In the genomic region with DNA sequence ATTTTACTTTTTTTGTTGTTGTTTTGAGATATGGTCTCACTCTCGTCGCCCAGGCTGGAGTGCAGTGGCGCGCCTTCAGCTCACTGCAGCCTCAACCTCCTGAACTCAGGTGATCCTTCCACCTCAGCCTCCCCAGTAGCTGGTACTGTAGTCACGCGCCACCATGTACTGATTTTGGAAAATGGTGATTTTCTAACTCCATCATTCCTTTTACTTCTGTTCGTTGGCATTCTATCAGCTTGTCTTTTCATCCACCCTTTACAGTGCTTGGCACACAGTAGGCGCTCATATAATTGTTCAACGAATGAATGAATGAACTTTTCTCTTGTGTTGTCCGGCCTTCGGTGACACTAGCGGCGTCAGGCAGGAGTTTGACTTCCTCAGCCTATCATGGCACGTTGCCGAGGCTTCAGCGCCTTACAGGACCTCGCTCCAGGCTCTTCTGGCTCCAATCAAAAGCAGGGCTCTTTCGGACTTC, we compare ENCODE assay signal across 1 cellular context.
A peak's percentile ranks its signal among the peaks of the same experiment; 100 is the strongest.
TF ChIP-seq lines count a peak whose summit lies in the region.

No MANE protein-coding gene starts in this region.

TF ChIP-seq in HepG2, 621 proteins besides CTCF, POLR2A, EP300 and RAD21 (continued from another document):
- TF ChIP-seq, protein P1, sequence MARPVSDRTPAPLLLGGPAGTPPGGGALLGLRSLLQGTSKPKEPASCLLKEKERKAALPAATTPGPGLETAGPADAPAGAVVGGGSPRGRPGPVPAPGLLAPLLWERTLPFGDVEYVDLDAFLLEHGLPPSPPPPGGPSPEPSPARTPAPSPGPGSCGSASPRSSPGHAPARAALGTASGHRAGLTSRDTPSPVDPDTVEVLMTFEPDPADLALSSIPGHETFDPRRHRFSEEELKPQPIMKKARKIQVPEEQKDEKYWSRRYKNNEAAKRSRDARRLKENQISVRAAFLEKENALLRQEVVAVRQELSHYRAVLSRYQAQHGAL (CRISPR knock-in tag; IDR thresholded peaks at IDR 0.05; ENCODE audit: not compliant biosample characterization): peak; percentile 15
- TF ChIP-seq ZNF24 (IDR thresholded peaks at IDR 0.05) (peak; percentile 23; the same call in 1 of the 2 replicates), JUN (CRISPR knock-in tag; IDR thresholded peaks at IDR 0.05) (no peak), ZNF891 (CRISPR knock-in tag; IDR thresholded peaks at IDR 0.05) (no peak), ATF1 (CRISPR knock-in tag; IDR thresholded peaks at IDR 0.05) (0 out of 2 replicates have a peak, but pooled peaks have one; percentile 69), ZFP1 (CRISPR knock-in tag; IDR thresholded peaks at IDR 0.05) (no peak), ZNF121 (CRISPR knock-in tag; IDR thresholded peaks at IDR 0.05) (no peak), ZNF713 (CRISPR knock-in tag; IDR thresholded peaks at IDR 0.05) (no peak), ZNF296 (CRISPR knock-in tag; conservative IDR thresholded peaks at IDR 0.05) (no peak), MXI1 (IDR thresholded peaks at IDR 0.05; ENCODE audit: borderline replicate concordance, low read depth, low read length) (no peak), ZNF3 (CRISPR knock-in tag; IDR thresholded peaks at IDR 0.05) (peak; percentile 90; the same call in 1 of the 2 replicates), ZNF430 (CRISPR knock-in tag; IDR thresholded peaks at IDR 0.05) (no peak), CEBPB (IDR thresholded peaks at IDR 0.05; ENCODE audit: borderline replicate concordance, low read depth, low read length) (no peak), CBFB (CRISPR knock-in tag; IDR thresholded peaks at IDR 0.05) (no peak), ZNF256 (CRISPR knock-in tag; conservative IDR thresholded peaks at IDR 0.05) (no peak), CREB1 (IDR thresholded peaks at IDR 0.05) (no peak), CREB1 (CRISPR knock-in tag; IDR thresholded peaks at IDR 0.05) (peak; percentile 43; the same call in 1 of the 2 replicates), MED1 (CRISPR knock-in tag; IDR thresholded peaks at IDR 0.05) (no peak), EZH2 (conservative IDR thresholded peaks at IDR 0.05; ENCODE audit: low read depth, low read length) (no peak), ZNF615 (CRISPR knock-in tag; IDR thresholded peaks at IDR 0.05; ENCODE audit: borderline replicate concordance) (no peak), TCF7 (IDR thresholded peaks at IDR 0.05; ENCODE audit: low read depth) (no peak), KLF15 (CRISPR knock-in tag; IDR thresholded peaks at IDR 0.05; ENCODE audit: borderline replicate concordance) (no peak), SNRNP70 (IDR thresholded peaks at IDR 0.05; ENCODE audit: low read depth, low read length) (no peak), SIX1 (CRISPR knock-in tag; IDR thresholded peaks at IDR 0.05; ENCODE audit: borderline replicate concordance) (no peak), HNF4A (CRISPR knock-in tag; IDR thresholded peaks at IDR 0.05) (no peak), NR2F6 (IDR thresholded peaks at IDR 0.05) (no peak), NR2F6 (CRISPR knock-in tag; IDR thresholded peaks at IDR 0.05) (no peak), PHB2 (IDR thresholded peaks at IDR 0.05; ENCODE audit: partially characterized antibody) (no peak), ZBTB7B (CRISPR knock-in tag; IDR thresholded peaks at IDR 0.05) (no peak), GZF1 (CRISPR knock-in tag; IDR thresholded peaks at IDR 0.05) (no peak), TOE1 (CRISPR knock-in tag; IDR thresholded peaks at IDR 0.05) (no peak), ZZZ3 (CRISPR knock-in tag; IDR thresholded peaks at IDR 0.05; ENCODE audit: borderline replicate concordance) (no peak)
- TF ChIP-seq, protein P2, sequence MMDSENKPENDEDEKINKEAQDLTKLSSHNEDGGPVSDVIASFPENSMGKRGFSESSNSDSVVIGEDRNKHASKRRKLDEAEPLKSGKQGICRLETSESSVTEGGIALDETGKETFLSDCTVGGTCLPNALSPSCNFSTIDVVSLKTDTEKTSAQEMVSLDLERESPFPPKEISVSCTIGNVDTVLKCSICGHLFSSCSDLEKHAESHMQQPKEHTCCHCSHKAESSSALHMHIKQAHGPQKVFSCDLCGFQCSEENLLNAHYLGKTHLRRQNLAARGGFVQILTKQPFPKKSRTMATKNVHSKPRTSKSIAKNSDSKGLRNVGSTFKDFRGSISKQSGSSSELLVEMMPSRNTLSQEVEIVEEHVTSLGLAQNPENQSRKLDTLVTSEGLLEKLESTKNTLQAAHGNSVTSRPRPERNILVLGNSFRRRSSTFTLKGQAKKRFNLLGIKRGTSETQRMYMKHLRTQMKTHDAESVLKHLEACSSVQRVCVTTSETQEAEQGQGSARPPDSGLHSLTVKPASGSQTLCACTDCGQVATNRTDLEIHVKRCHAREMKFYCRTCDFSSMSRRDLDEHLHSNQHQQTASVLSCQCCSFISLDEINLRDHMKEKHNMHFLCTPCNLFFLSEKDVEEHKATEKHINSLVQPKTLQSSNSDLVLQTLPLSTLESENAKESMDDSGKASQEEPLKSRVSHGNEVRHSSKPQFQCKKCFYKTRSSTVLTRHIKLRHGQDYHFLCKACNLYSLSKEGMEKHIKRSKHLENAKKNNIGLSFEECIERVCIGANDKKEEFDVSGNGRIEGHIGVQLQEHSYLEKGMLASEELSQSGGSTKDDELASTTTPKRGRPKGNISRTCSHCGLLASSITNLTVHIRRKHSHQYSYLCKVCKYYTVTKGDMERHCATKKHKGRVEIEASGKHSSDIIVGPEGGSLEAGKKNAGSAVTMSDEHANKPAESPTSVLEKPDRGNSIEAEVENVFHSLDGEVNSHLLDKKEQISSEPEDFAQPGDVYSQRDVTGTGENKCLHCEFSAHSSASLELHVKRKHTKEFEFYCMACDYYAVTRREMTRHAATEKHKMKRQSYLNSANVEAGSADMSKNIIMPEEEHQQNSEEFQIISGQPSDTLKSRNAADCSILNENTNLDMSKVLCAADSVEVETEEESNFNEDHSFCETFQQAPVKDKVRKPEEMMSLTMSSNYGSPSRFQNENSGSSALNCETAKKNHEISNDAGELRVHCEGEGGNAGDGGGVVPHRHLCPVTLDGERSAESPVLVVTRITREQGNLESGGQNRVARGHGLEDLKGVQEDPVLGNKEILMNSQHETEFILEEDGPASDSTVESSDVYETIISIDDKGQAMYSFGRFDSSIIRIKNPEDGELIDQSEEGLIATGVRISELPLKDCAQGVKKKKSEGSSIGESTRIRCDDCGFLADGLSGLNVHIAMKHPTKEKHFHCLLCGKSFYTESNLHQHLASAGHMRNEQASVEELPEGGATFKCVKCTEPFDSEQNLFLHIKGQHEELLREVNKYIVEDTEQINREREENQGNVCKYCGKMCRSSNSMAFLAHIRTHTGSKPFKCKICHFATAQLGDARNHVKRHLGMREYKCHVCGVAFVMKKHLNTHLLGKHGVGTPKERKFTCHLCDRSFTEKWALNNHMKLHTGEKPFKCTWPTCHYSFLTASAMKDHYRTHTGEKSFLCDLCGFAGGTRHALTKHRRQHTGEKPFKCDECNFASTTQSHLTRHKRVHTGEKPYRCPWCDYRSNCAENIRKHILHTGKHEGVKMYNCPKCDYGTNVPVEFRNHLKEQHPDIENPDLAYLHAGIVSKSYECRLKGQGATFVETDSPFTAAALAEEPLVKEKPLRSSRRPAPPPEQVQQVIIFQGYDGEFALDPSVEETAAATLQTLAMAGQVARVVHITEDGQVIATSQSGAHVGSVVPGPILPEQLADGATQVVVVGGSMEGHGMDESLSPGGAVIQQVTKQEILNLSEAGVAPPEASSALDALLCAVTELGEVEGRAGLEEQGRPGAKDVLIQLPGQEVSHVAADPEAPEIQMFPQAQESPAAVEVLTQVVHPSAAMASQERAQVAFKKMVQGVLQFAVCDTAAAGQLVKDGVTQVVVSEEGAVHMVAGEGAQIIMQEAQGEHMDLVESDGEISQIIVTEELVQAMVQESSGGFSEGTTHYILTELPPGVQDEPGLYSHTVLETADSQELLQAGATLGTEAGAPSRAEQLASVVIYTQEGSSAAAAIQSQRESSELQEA (CRISPR knock-in tag; IDR thresholded peaks at IDR 0.05; ENCODE audit: not compliant biosample characterization): no peak
- TF ChIP-seq, protein P3, sequence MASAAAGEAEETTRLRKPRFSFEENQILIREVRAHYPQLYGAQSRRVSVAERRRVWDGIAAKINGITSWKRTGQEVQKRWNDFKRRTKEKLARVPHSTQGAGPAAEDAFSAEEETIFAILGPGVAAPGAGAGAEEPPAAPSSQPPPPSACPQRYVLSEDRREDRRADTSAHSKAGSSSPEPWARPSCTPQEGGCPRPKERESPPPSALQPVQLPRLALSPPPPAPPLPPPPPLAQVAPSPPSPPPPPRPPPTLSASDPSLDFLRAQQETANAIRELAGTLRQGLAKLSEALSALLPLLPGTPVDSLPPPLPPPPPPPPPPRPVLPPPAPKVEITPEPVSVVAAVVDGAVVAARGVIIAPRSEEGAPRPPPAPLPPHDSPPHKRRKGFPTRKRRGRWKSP (CRISPR knock-in tag; IDR thresholded peaks at IDR 0.05): no peak
- TF ChIP-seq, protein P4, sequence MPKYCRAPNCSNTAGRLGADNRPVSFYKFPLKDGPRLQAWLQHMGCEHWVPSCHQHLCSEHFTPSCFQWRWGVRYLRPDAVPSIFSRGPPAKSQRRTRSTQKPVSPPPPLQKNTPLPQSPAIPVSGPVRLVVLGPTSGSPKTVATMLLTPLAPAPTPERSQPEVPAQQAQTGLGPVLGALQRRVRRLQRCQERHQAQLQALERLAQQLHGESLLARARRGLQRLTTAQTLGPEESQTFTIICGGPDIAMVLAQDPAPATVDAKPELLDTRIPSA (CRISPR knock-in tag; IDR thresholded peaks at IDR 0.05; ENCODE audit: borderline replicate concordance): no peak
- TF ChIP-seq, protein P5, sequence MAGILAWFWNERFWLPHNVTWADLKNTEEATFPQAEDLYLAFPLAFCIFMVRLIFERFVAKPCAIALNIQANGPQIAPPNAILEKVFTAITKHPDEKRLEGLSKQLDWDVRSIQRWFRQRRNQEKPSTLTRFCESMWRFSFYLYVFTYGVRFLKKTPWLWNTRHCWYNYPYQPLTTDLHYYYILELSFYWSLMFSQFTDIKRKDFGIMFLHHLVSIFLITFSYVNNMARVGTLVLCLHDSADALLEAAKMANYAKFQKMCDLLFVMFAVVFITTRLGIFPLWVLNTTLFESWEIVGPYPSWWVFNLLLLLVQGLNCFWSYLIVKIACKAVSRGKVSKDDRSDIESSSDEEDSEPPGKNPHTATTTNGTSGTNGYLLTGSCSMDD (CRISPR knock-in tag; IDR thresholded peaks at IDR 0.05): 0 out of 2 replicates have a peak, but pooled peaks have one; percentile 10
- TF ChIP-seq, protein P6, sequence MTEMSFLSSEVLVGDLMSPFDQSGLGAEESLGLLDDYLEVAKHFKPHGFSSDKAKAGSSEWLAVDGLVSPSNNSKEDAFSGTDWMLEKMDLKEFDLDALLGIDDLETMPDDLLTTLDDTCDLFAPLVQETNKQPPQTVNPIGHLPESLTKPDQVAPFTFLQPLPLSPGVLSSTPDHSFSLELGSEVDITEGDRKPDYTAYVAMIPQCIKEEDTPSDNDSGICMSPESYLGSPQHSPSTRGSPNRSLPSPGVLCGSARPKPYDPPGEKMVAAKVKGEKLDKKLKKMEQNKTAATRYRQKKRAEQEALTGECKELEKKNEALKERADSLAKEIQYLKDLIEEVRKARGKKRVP (CRISPR knock-in tag; IDR thresholded peaks at IDR 0.05): no peak
- TF ChIP-seq, protein P7, sequence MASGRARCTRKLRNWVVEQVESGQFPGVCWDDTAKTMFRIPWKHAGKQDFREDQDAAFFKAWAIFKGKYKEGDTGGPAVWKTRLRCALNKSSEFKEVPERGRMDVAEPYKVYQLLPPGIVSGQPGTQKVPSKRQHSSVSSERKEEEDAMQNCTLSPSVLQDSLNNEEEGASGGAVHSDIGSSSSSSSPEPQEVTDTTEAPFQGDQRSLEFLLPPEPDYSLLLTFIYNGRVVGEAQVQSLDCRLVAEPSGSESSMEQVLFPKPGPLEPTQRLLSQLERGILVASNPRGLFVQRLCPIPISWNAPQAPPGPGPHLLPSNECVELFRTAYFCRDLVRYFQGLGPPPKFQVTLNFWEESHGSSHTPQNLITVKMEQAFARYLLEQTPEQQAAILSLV (CRISPR knock-in tag; IDR thresholded peaks at IDR 0.05; ENCODE audit: borderline replicate concordance): no peak
- TF ChIP-seq, protein P8, sequence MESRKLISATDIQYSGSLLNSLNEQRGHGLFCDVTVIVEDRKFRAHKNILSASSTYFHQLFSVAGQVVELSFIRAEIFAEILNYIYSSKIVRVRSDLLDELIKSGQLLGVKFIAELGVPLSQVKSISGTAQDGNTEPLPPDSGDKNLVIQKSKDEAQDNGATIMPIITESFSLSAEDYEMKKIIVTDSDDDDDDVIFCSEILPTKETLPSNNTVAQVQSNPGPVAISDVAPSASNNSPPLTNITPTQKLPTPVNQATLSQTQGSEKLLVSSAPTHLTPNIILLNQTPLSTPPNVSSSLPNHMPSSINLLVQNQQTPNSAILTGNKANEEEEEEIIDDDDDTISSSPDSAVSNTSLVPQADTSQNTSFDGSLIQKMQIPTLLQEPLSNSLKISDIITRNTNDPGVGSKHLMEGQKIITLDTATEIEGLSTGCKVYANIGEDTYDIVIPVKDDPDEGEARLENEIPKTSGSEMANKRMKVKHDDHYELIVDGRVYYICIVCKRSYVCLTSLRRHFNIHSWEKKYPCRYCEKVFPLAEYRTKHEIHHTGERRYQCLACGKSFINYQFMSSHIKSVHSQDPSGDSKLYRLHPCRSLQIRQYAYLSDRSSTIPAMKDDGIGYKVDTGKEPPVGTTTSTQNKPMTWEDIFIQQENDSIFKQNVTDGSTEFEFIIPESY (CRISPR knock-in tag; IDR thresholded peaks at IDR 0.05): no peak
- TF ChIP-seq, protein P9, sequence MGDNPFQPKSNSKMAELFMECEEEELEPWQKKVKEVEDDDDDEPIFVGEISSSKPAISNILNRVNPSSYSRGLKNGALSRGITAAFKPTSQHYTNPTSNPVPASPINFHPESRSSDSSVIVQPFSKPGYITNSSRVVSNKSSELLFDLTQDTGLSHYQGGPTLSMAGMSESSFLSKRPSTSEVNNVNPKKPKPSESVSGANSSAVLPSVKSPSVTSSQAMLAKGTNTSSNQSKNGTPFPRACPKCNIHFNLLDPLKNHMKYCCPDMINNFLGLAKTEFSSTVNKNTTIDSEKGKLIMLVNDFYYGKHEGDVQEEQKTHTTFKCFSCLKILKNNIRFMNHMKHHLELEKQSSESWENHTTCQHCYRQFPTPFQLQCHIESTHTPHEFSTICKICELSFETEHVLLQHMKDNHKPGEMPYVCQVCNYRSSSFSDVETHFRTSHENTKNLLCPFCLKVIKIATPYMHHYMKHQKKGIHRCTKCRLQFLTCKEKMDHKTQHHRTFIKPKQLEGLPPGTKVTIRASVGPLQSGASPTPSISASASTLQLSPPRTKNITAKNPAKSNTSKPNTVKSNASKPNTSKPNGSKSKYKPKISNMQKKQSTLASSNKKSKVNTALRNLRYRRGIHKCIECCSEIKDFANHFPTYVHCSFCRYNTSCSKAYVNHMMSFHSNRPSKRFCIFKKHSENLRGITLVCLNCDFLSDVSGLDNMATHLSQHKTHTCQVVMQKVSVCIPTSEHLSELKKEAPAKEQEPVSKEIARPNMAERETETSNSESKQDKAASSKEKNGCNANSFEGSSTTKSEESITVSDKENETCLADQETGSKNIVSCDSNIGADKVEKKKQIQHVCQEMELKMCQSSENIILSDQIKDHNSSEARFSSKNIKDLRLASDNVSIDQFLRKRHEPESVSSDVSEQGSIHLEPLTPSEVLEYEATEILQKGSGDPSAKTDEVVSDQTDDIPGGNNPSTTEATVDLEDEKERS (CRISPR knock-in tag; IDR thresholded peaks at IDR 0.05): peak; percentile 6; the same call in 1 of the 2 replicates
